ENCODE assay signal across 13 cellular contexts in genomic region chr5:174339130-174339529, GRCh38.
DNase-seq lines count a peak whose midpoint lies in the region; ATAC-seq and TF ChIP-seq lines count a peak whose summit lies in the region.
"Had no signal": no experiment of that assay in that cellular context is flagged by ENCODE, and none has a peak within 500 bp of the region (broad histone marks: within the 10 kb centered on the region; RNA-seq: fewer than 3 reads in every experiment).

No MANE protein-coding gene starts in this region.

- TF ChIP-seq RAD21 in SK-N-SH (IDR thresholded peaks at IDR 0.05; ENCODE audit: low read length) = no peak

- H3K9me3 Mint-ChIP-seq in type B pancreatic cell = no peaks in the 10 kb centered on the region
- H3K9me3 Mint-ChIP-seq: CD4-positive, alpha-beta T cell had no signal

- H3K36me3 Mint-ChIP-seq in type B pancreatic cell = no peaks in the 10 kb centered on the region

- peaks cover 3% of the 10 kb centered on the region for H3F3A ChIP-seq in SK-N-SH (replicated peaks; ENCODE audit: insufficient read depth)

- no peak overlapping the region for H3K9ac ChIP-seq in SK-N-SH

- no peaks in the 10 kb centered on the region for H4K20me1 ChIP-seq in SK-N-SH (ENCODE audit: insufficient read depth)

- H3K4me1 ChIP-seq in SK-N-SH (ENCODE audit: control insufficient read depth in 1 of 2, insufficient read depth in 2 of 2, low read depth in 1 of 2, low read length in 1 of 2) (peaks cover 7 to 38% of the 10 kb centered on the region in 2 experiments; a peak in 2 of 4 replicates), mesodermal cell (ENCODE audit: control insufficient read depth, insufficient read depth, low read length, poor library complexity, severe bottlenecking) (peaks cover 50% of the 10 kb centered on the region)
- H3K4me1 ChIP-seq: A549, HAP-1 had no signal

- H3K79me2 ChIP-seq in SK-N-SH (ENCODE audit: insufficient read depth) = peaks cover 3% of the 10 kb centered on the region; the same call in 1 of the 2 replicates

- WGBS in SK-N-SH (ENCODE audit: low lambda C conversion rate) = 84% methylated on average over 3 of the region's 4 CpGs
- 97 to 100% methylated on average over 3 to 4 of the region's 4 CpGs for WGBS in mesodermal cell (ENCODE audit: insufficient coverage in 2 of 2), 2 experiments

- no peak for DNase-seq in SK-N-SH
- DNase-seq in coronary artery (ENCODE audit: low spot score) = peak; percentile 0
- no peak for DNase-seq in type B pancreatic cell (ENCODE audit: extremely low spot score, unreplicated experiment)
- no peak for DNase-seq in activated CD8-positive, alpha-beta memory T cell treated with anti-CD3 and anti-CD28 coated beads, Interleukin-2, amount 50 U/mL, for 48 hours
- DNase-seq in NCI-H345 treated with DMSO at 0.1 percent for 48 hours (lab: John Stamatoyannopoulos, UW; ENCODE audit: unreplicated experiment) = no peak
- DNase-seq: AML-193; Caco-2; CD4-positive, alpha-beta T cell had no signal

- CTCF ChIA-PET in SK-N-SH (lab: Yijun Ruan, JAX) = interaction anchor here (0.6 to 3.2 kb wide), 8 partner anchors 10 to 404 kb away, joined by 3 to 11 read pairs (median 4); no protein-coding TSS in a partner anchor

- H3K9me2 ChIP-seq in SK-N-SH = no peaks in the 10 kb centered on the region

- TF ChIP-seq CTCF in SK-N-SH (IDR thresholded peaks at IDR 0.05) (no peak), coronary artery (IDR thresholded peaks at IDR 0.05) (no peak), type B pancreatic cell (conservative IDR thresholded peaks at IDR 0.05) (no peak)

- H3K27ac ChIP-seq in SK-N-SH (ENCODE audit: low read depth in 2 of 2, low read length in 1 of 2) = peak overlapping the region; percentile 59 to 96; a peak in 3 of 4 replicates
- H3K27ac ChIP-seq in coronary artery = no peak overlapping the region
- peak overlapping the region; percentile 89 for H3K27ac ChIP-seq in mesodermal cell (ENCODE audit: low read depth, low read length, severe bottlenecking)
- H3K27ac ChIP-seq: 22Rv1, A549 had no signal

- peaks cover 5% of the 10 kb centered on the region for H3K27me3 Mint-ChIP-seq in type B pancreatic cell

- H3K27ac Mint-ChIP-seq in type B pancreatic cell = peak overlapping the region; percentile 77
- H3K27ac Mint-ChIP-seq: CD4-positive, alpha-beta T cell had no signal

- H3K4me2 ChIP-seq in SK-N-SH = no peak overlapping the region; the same call in 1 of the 2 replicates
- H3K4me2 ChIP-seq: A549 had no signal

- H2AFZ ChIP-seq in SK-N-SH (ENCODE audit: low read depth) = no peak overlapping the region

- no peaks in the 10 kb centered on the region for H3K27me3 ChIP-seq in SK-N-SH (ENCODE audit: insufficient read depth)

- H3K4me3 ChIP-seq in SK-N-SH (ENCODE audit: low read depth in 2 of 2, low read length in 1 of 2) (no peak overlapping the region), coronary artery (no peak overlapping the region), mesodermal cell (ENCODE audit: extremely low read depth, insufficient read depth, low read length, poor library complexity, severe bottlenecking) (no peak overlapping the region)
- H3K4me3 ChIP-seq: A549, HAP-1 had no signal

- H3K4me3 Mint-ChIP-seq in type B pancreatic cell = peak overlapping the region; percentile 9
- H3K4me3 Mint-ChIP-seq: CD4-positive, alpha-beta T cell had no signal

- H3K36me3 ChIP-seq in SK-N-SH (replicated peaks in 1 of 2; ENCODE audit: control insufficient read depth in 1 of 2, insufficient read depth in 2 of 2, low read length in 1 of 2) (no peaks in the 10 kb centered on the region), mesodermal cell (ENCODE audit: control insufficient read depth, insufficient read depth, low read length) (no peaks in the 10 kb centered on the region)
- H3K36me3 ChIP-seq: HAP-1 had no signal

- TF ChIP-seq EP300 in SK-N-SH (IDR thresholded peaks at IDR 0.05; ENCODE audit: borderline replicate concordance in 1 of 2, low read depth in 1 of 2, low read length in 1 of 2) = no peak

- ATAC-seq in SK-N-SH treated with all-trans-retinoic acid at 6 μM for 48 hours = no peak
- ATAC-seq: A549 had no signal

- H3K9me3 ChIP-seq in SK-N-SH (no peaks in the 10 kb centered on the region), mesodermal cell (ENCODE audit: control insufficient read depth, low read length) (no peaks in the 10 kb centered on the region)
- H3K9me3 ChIP-seq: A549, Caco-2, HAP-1 had no signal

- POLR2A ChIA-PET in SK-N-SH (lab: Yijun Ruan, JAX) = interaction anchor here (0.9 kb wide), 1 partner anchor 9 kb away, joined by 3 read pairs; no protein-coding TSS in a partner anchor

- H3K4me1 Mint-ChIP-seq in type B pancreatic cell (ENCODE audit: unreplicated experiment) = peaks cover 40% of the 10 kb centered on the region

TF ChIP-seq in SK-N-SH, 30 proteins besides CTCF, POLR2A, EP300 and RAD21 (continues in another document):
- TF ChIP-seq RCOR1 (IDR thresholded peaks at IDR 0.05; ENCODE audit: low read length) = no peak
- no peak for TF ChIP-seq RXRA (IDR thresholded peaks at IDR 0.05; ENCODE audit: borderline replicate concordance, low read depth)
- no peak for TF ChIP-seq MEF2A (IDR thresholded peaks at IDR 0.05; ENCODE audit: borderline replicate concordance, low read depth)
- TF ChIP-seq PBX3 (IDR thresholded peaks at IDR 0.05) = no peak
- TF ChIP-seq MXI1 (IDR thresholded peaks at IDR 0.05; ENCODE audit: low read depth, low read length) = no peak
- TF ChIP-seq CHD2 (IDR thresholded peaks at IDR 0.05; ENCODE audit: low read length, partially characterized antibody) = no peak
- TF ChIP-seq TCF12 (IDR thresholded peaks at IDR 0.05) = no peak
- TF ChIP-seq TAF1 (IDR thresholded peaks at IDR 0.05; ENCODE audit: borderline replicate concordance, low read depth, low read length) = no peak
- TF ChIP-seq SIN3A (IDR thresholded peaks at IDR 0.05; ENCODE audit: borderline replicate concordance, low read depth, low read length) = no peak
- TF ChIP-seq GABPA (IDR thresholded peaks at IDR 0.05; ENCODE audit: low read depth) = no peak
- no peak for TF ChIP-seq EZH2phosphoT487 (IDR thresholded peaks at IDR 0.05; ENCODE audit: borderline replicate concordance, low read depth)
- no peak for TF ChIP-seq JUND (IDR thresholded peaks at IDR 0.05)
- TF ChIP-seq FOSL2 (IDR thresholded peaks at IDR 0.05; ENCODE audit: borderline replicate concordance, low read depth) = no peak
- no peak for TF ChIP-seq TEAD4 (IDR thresholded peaks at IDR 0.05; ENCODE audit: borderline replicate concordance, insufficient read depth)
- no peak for TF ChIP-seq POLR2AphosphoS5 (IDR thresholded peaks at IDR 0.05; ENCODE audit: low read depth, low read length)

TF ChIP-seq in SK-N-SH treated with all-trans-retinoic acid at 6 μM for 48 hours, 23 proteins besides CTCF, POLR2A, EP300 and RAD21:
- TF ChIP-seq OSR1 (CRISPR knock-in tag; IDR thresholded peaks at IDR 0.05) (no peak), GLIS3 (CRISPR knock-in tag; IDR thresholded peaks at IDR 0.05) (no peak), CSRNP3 (CRISPR knock-in tag; IDR thresholded peaks at IDR 0.05) (no peak), BACH2 (CRISPR knock-in tag; IDR thresholded peaks at IDR 0.05; ENCODE audit: borderline replicate concordance) (no peak), POU6F1 (CRISPR knock-in tag; IDR thresholded peaks at IDR 0.05; ENCODE audit: borderline replicate concordance, low read depth) (no peak), PATZ1 (CRISPR knock-in tag; IDR thresholded peaks at IDR 0.05; ENCODE audit: borderline replicate concordance) (no peak), ZFP3 (CRISPR knock-in tag; IDR thresholded peaks at IDR 0.05) (no peak), ISL1 (CRISPR knock-in tag; IDR thresholded peaks at IDR 0.05) (no peak), ZNF70 (CRISPR knock-in tag; IDR thresholded peaks at IDR 0.05) (no peak), RARB (CRISPR knock-in tag; IDR thresholded peaks at IDR 0.05) (no peak), PPARA (CRISPR knock-in tag; IDR thresholded peaks at IDR 0.05; ENCODE audit: borderline replicate concordance) (no peak), CSDC2 (CRISPR knock-in tag; IDR thresholded peaks at IDR 0.05) (no peak)
TF ChIP-seq in SK-N-SH treated with all-trans-retinoic acid at 6 μM for 48 hours: peak in this region for 0.

Comparison
In these comparisons a context has a peak if more than half of its experiments do, and no peak if none do; other contexts are left out.
1. H3K27ac ChIP-seq: peak in SK-N-SH (2 of 2) and mesodermal cell (single experiment); none in coronary artery (0 of 2).